Comparison of ENCODE assay signal across 3 cellular contexts in genomic region chr11:113121746-113122145, GRCh38.
"Had no signal": no experiment of that assay in that cellular context is flagged by ENCODE, and none has a peak within 500 bp of the region (broad histone marks: within the 10 kb centered on the region; RNA-seq: fewer than 3 reads in every experiment).

No MANE protein-coding gene starts in this region.

- DNase-seq: GDM1, GF-D8 had no signal

- H3K4me3 ChIP-seq: GM12878 had no signal

- ATAC-seq: GM12878 had no signal
